Comparison of ENCODE assay signal across 19 cellular contexts in the genomic region with DNA sequence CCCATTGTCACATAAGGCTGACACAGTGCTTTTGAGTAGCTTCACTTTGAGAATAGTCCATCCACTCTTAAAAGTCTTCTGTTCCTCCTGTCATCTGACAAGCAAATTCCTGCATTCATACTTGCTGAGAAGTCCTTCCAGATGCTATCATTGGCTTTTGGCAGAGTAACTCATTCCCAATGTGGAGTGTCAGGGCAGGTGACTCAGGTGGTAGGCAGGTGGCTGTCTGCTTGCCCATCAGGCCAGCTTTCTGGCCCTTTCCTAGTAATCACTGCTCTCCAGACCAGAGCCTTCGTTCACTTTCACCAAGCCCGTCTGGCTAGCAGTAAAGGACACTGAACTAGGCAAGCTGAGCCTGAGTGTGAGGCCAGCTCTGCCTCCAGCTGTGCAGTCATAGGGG.
"Had no signal": no experiment of that assay in that cellular context is flagged by ENCODE, and none has a peak within 500 bp of the region (broad histone marks: within the 10 kb centered on the region; RNA-seq: fewer than 3 reads in every experiment).

No MANE protein-coding gene starts in this region.

- H3K27me3 ChIP-seq: ascending aorta, body of pancreas, SJSA1 had no signal

- H3K9me3 ChIP-seq: ascending aorta, body of pancreas, SJSA1 had no signal

- ATAC-seq: activated CD4-positive, CD25-positive, alpha-beta regulatory T cell treated with anti-CD3 and anti-CD28 coated beads, Interleukin-2, amount 50 U/mL, for 24 hours; activated CD8-positive, alpha-beta T cell treated with anti-CD3 and anti-CD28 coated beads for 36 hours; body of pancreas; Right ventricle myocardium inferior; SK-N-SH treated with all-trans-retinoic acid at 6 μM for 48 hours had no signal

- H3K4me3 ChIP-seq: ascending aorta, body of pancreas, SJSA1 had no signal

- H3K4me1 ChIP-seq: ascending aorta, body of pancreas, SJSA1 had no signal

- H3K9ac ChIP-seq: KMS-11 had no signal

- DNase-seq: activated CD4-positive, alpha-beta T cell treated with anti-CD3 and anti-CD28 coated beads for 4 hours; activated CD8-positive, alpha-beta memory T cell treated with anti-CD3 and anti-CD28 coated beads, Interleukin-2, amount 50 U/mL, for 4 hours; activated CD8-positive, alpha-beta T cell treated with anti-CD3 and anti-CD28 coated beads for 36 hours; activated naive CD4-positive, alpha-beta T cell treated with anti-CD3 and anti-CD28 coated beads, Interleukin-2, amount 50 U/mL, for 16 hours; activated T-cell treated with anti-CD3 and anti-CD28 coated beads, Interleukin-2, amount 50 U/mL, for 72 hours; body of pancreas; NCI-H1092; NCI-H1930; NCI-H2171; NCI-H2227 treated with DMSO at 0.1 percent for 48 hours; NCI-H446 treated with DMSO at 0.1 percent for 48 hours; NCI-H526; NCI-H82 had no signal

- H3K27ac ChIP-seq: ascending aorta, body of pancreas, KMS-11, SJSA1 had no signal

- H3K4me2 ChIP-seq: KMS-11 had no signal

- H3K36me3 ChIP-seq: ascending aorta, SJSA1 had no signal
